28 cellular contexts compared by ENCODE assay signal in genomic region chr10:80554050-80554449, GRCh38. TPM values are rescaled to one million over a fixed set of nuclear protein-coding genes. Genes with fewer than 3 reads are reported as not detected.
A peak's percentile ranks its signal among the peaks of the same experiment; 100 is the strongest.
DNase-seq lines count a peak whose midpoint lies in the region; ATAC-seq and TF ChIP-seq lines count a peak whose summit lies in the region.
"Had no signal": no experiment of that assay in that cellular context is flagged by ENCODE, and none has a peak within 500 bp of the region (broad histone marks: within the 10 kb centered on the region; RNA-seq: fewer than 3 reads in every experiment).

No MANE protein-coding gene starts in this region.

- in situ Hi-C loops in GM23248 (cut with MboI) = no loop called here

- H4K20me1 ChIP-seq in GM23248 (ENCODE audit: insufficient read depth) = no peaks in the 10 kb centered on the region
- H4K20me1 ChIP-seq: BLaER1 had no signal

- no peaks in the 10 kb centered on the region for H3K27me3 ChIP-seq in esophagus muscularis mucosa
- no peaks in the 10 kb centered on the region for H3K27me3 ChIP-seq in lung (ENCODE audit: control insufficient read depth, insufficient read depth)
- H3K27me3 ChIP-seq in GM23248 (replicated peaks; ENCODE audit: insufficient read depth) = 0 out of 2 replicates have a peak, but pooled peaks cover 5% of the 10 kb centered on the region
- H3K27me3 ChIP-seq: BE2C, BLaER1 had no signal

- no peaks in the 10 kb centered on the region for H3F3A ChIP-seq in GM23248 (ENCODE audit: insufficient read depth)

- H3K9me3 Mint-ChIP-seq in osteocyte (ENCODE audit: unreplicated experiment) = no peaks in the 10 kb centered on the region
- H3K9me3 Mint-ChIP-seq: CD14-positive monocyte; CD4-positive, alpha-beta memory T cell; CD4-positive, CD25-positive, alpha-beta regulatory T cell; CD8-positive, alpha-beta memory T cell had no signal

- H3K4me2 ChIP-seq in GM23248 (ENCODE audit: unreplicated experiment) = no peak overlapping the region
- H3K4me2 ChIP-seq: BLaER1 had no signal

- WGBS in esophagus muscularis mucosa = 95% methylated on average over 5 of the region's 5 CpGs
- 94% methylated on average over 5 of the region's 5 CpGs for WGBS in lung, 2 donors
- WGBS in GM23248 (ENCODE audit: low coverage in 1 of 2, low lambda C conversion rate in 2 of 2, missing lambda C conversion rate in 2 of 2), 2 experiments = 49 to 56% methylated on average over 5 of the region's 5 CpGs

- no peak for ATAC-seq in lung (ENCODE audit: insufficient read depth, low FRiP score)
- ATAC-seq: GM12878 had no signal

- H3K9me3 ChIP-seq in esophagus muscularis mucosa (no peaks in the 10 kb centered on the region), lung (ENCODE audit: control insufficient read depth in 2 of 2, insufficient read depth in 1 of 2, low read length in 1 of 2) (peaks cover 0 to 2% of the 10 kb centered on the region in 2 donors), GM23248 (ENCODE audit: low read depth) (no peaks in the 10 kb centered on the region)
- H3K9me3 ChIP-seq: BE2C had no signal

- intact Hi-C loops in esophagus muscularis mucosa (cut with DNase I) = no loop called here

- no peak overlapping the region for H3K4me3 Mint-ChIP-seq in osteocyte (ENCODE audit: unreplicated experiment)
- H3K4me3 Mint-ChIP-seq: CD14-positive monocyte; CD4-positive, alpha-beta memory T cell; CD4-positive, CD25-positive, alpha-beta regulatory T cell; CD8-positive, alpha-beta memory T cell had no signal

- H3K9me2 ChIP-seq in GM23248 (ENCODE audit: insufficient read depth) = no peaks in the 10 kb centered on the region

- no peak overlapping the region for H2AFZ ChIP-seq in GM23248

- peaks cover 3% of the 10 kb centered on the region for H3K4me1 Mint-ChIP-seq in osteocyte (ENCODE audit: unreplicated experiment)
- H3K4me1 Mint-ChIP-seq: CD4-positive, alpha-beta memory T cell; CD4-positive, CD25-positive, alpha-beta regulatory T cell; CD8-positive, alpha-beta memory T cell had no signal

- no peak overlapping the region for H3K27ac ChIP-seq in esophagus muscularis mucosa (replicated peaks in 1 of 4)
- H3K27ac ChIP-seq in lung (ENCODE audit: low read depth in 1 of 2, low read length in 1 of 2) = no peak overlapping the region
- H3K27ac ChIP-seq in GM23248 = no peak overlapping the region
- H3K27ac ChIP-seq: BLaER1 had no signal

- H3K4me3 ChIP-seq in esophagus muscularis mucosa (no peak overlapping the region), lung (no peak overlapping the region), GM23248 (no peak overlapping the region)
- H3K4me3 ChIP-seq: BLaER1, GM12878 had no signal

- TF ChIP-seq EP300 in esophagus muscularis mucosa (IDR thresholded peaks at IDR 0.05) = no peak

- no peaks in the 10 kb centered on the region for H3K36me3 Mint-ChIP-seq in osteocyte (ENCODE audit: unreplicated experiment)
- H3K36me3 Mint-ChIP-seq: CD14-positive monocyte; CD4-positive, alpha-beta memory T cell; CD4-positive, CD25-positive, alpha-beta regulatory T cell; CD8-positive, alpha-beta memory T cell had no signal

- CTCF ChIA-PET in HEK293T (lab: Yijun Ruan, JAX) = interaction anchor here (0.6 kb wide), 1 partner anchor 18 kb away, joined by 6 read pairs; no protein-coding TSS in a partner anchor

- H3K27ac Mint-ChIP-seq in osteocyte (ENCODE audit: unreplicated experiment) = no peak overlapping the region
- H3K27ac Mint-ChIP-seq: CD14-positive monocyte; CD4-positive, CD25-positive, alpha-beta regulatory T cell; CD8-positive, alpha-beta memory T cell had no signal

- H3K9ac ChIP-seq in GM23248 = no peak overlapping the region
- H3K9ac ChIP-seq: BLaER1 had no signal

- TF ChIP-seq CTCF in esophagus muscularis mucosa (IDR thresholded peaks at IDR 0.05) = no peak
- TF ChIP-seq CTCF in lung (IDR thresholded peaks at IDR 0.05; ENCODE audit: control extremely low read depth, extremely low read depth) = no peak
- TF ChIP-seq CTCF in osteocyte (IDR thresholded peaks at IDR 0.05) = no peak

- H3K79me2 ChIP-seq in GM23248 (ENCODE audit: insufficient read depth) = no peaks in the 10 kb centered on the region

- H3K4me1 ChIP-seq in esophagus muscularis mucosa (peaks cover 0 to 8% (median 0%) of the 10 kb centered on the region in 4 donors), lung (ENCODE audit: control insufficient read depth in 2 of 2, insufficient read depth in 2 of 2, low read length in 2 of 2) (peaks cover 0 to 8% of the 10 kb centered on the region in 2 donors), GM23248 (ENCODE audit: insufficient read depth) (no peaks in the 10 kb centered on the region)
- H3K4me1 ChIP-seq: BE2C had no signal

- DNase-seq in HEK293T (ENCODE audit: extremely low spot score) = peak; percentile 3
- DNase-seq in esophagus muscularis mucosa (ENCODE audit: extremely low spot score) = peak; percentile 80
- DNase-seq in lung (ENCODE audit: low spot score) = peak; percentile 4
- DNase-seq in osteocyte (ENCODE audit: extremely low spot score, unreplicated experiment) = peak; percentile 38
- no peak for DNase-seq in superior temporal gyrus (ENCODE audit: extremely low spot score)
- DNase-seq in NCI-H2107 treated with DMSO at 0.1 percent for 48 hours (lab: John Stamatoyannopoulos, UW; ENCODE audit: unreplicated experiment) = no peak
- no peak for DNase-seq in GM23248
- DNase-seq in OCI-M2 (lab: John Stamatoyannopoulos, UW; ENCODE audit: unreplicated experiment) = no peak
- DNase-seq: 8988T; ACHN; BE2C; C1 segment of cervical spinal cord; CD4-positive, alpha-beta memory T cell; CD4-positive, CD25-positive, alpha-beta regulatory T cell; CD8-positive, alpha-beta memory T cell; COR-L47; DMS 273 treated with DMSO at 0.1 percent for 48 hours; DMS153; DMS53; DMS79; DND-41; EL; GDM1 had no signal

- H3K36me3 ChIP-seq in esophagus muscularis mucosa = no peaks in the 10 kb centered on the region
- H3K36me3 ChIP-seq in lung (ENCODE audit: control insufficient read depth in 2 of 2, insufficient read depth in 2 of 2, low read length in 2 of 2) = no peaks in the 10 kb centered on the region
- H3K36me3 ChIP-seq in GM23248 (ENCODE audit: low read depth) = no peaks in the 10 kb centered on the region
- H3K36me3 ChIP-seq: BE2C had no signal

- POLR2A ChIA-PET in HEK293T (lab: Yijun Ruan, JAX) = no interaction called here

- TF ChIP-seq POLR2A in esophagus muscularis mucosa (IDR thresholded peaks at IDR 0.05; ENCODE audit: low read depth) = no peak

- H3K27me3 Mint-ChIP-seq in osteocyte (ENCODE audit: unreplicated experiment) = peaks cover 35% of the 10 kb centered on the region

TF ChIP-seq in HEK293T, 16 proteins besides CTCF, POLR2A, EP300 and RAD21:
- TF ChIP-seq TARDBP (IDR thresholded peaks at IDR 0.05) (no peak), SUZ12 (IDR thresholded peaks at IDR 0.05) (no peak), ZNF384 (IDR thresholded peaks at IDR 0.05) (no peak), LEF1 (IDR thresholded peaks at IDR 0.05; ENCODE audit: borderline replicate concordance) (no peak), HDGF (IDR thresholded peaks at IDR 0.05; ENCODE audit: borderline replicate concordance) (no peak), FOXK2 (IDR thresholded peaks at IDR 0.05) (no peak)
- TF ChIP-seq, protein P1, sequence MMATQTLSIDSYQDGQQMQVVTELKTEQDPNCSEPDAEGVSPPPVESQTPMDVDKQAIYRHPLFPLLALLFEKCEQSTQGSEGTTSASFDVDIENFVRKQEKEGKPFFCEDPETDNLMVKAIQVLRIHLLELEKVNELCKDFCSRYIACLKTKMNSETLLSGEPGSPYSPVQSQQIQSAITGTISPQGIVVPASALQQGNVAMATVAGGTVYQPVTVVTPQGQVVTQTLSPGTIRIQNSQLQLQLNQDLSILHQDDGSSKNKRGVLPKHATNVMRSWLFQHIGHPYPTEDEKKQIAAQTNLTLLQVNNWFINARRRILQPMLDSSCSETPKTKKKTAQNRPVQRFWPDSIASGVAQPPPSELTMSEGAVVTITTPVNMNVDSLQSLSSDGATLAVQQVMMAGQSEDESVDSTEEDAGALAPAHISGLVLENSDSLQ (IDR thresholded peaks at IDR 0.05) = no peak

RNA-seq across cellular contexts. Expression of gene SH2D4B, which starts 16.3 kb away (rescaled TPM):
- under 1 TPM in 2 of 4 donors, not detected in 2; 0.26 to 0.42 TPM for total RNA-seq in esophagus muscularis mucosa
- total RNA-seq in lung = under 1 TPM; 0.12 to 0.28 TPM
- polyA plus RNA-seq in lung = under 1 TPM; 0.20 to 0.23 TPM
- total RNA-seq in osteocyte = not detected in 2 replicates
- not detected in 2 replicates for total RNA-seq in GM23248 (2014; rRNA removed; shearing (Covaris generic))
- not detected in 2 replicates for polyA plus RNA-seq in GM23248 (2016; fragmentation: Nextera tagmentation; extraction: Ambion mirVana)
- total RNA-seq: G401 had no signal
- polyA plus RNA-seq: AG04450; CD14-positive monocyte; CD4-positive, alpha-beta memory T cell; CD4-positive, CD25-positive, alpha-beta regulatory T cell; CD8-positive, alpha-beta memory T cell had no signal

Comparison
In these comparisons a context has a peak if more than half of its experiments do, and no peak if none do; other contexts are left out.
1. DNase-seq: peak in HEK293T (single experiment), esophagus muscularis mucosa (single experiment), lung (single experiment) and osteocyte (single experiment); none in superior temporal gyrus (single experiment), NCI-H2107 treated with DMSO at 0.1 percent for 48 hours (single experiment), GM23248 (single experiment) and OCI-M2 (single experiment).